In genomic region chr22:20002098-20002497, GRCh38 we compare ENCODE assay signal across 1 cellular context.
TF ChIP-seq lines count a peak whose summit lies in the region.

No MANE protein-coding gene starts in this region.

TF ChIP-seq in GM23338, 12 proteins besides CTCF, POLR2A, EP300 and RAD21:
- TF ChIP-seq ZNF462 (CRISPR knock-in tag; IDR thresholded peaks at IDR 0.05) (no peak), REST (IDR thresholded peaks at IDR 0.05; ENCODE audit: unreplicated experiment) (no peak), NANOG (IDR thresholded peaks at IDR 0.05; ENCODE audit: borderline replicate concordance) (no peak), ZNF331 (CRISPR knock-in tag; IDR thresholded peaks at IDR 0.05; ENCODE audit: low read depth) (no peak), EZH2 (IDR thresholded peaks at IDR 0.05; ENCODE audit: low read depth, unreplicated experiment) (no peak), CREB1 (CRISPR knock-in tag; IDR thresholded peaks at IDR 0.05; ENCODE audit: low read depth) (no peak), ZNF114 (CRISPR knock-in tag; IDR thresholded peaks at IDR 0.05) (no peak), POLR2AphosphoS5 (IDR thresholded peaks at IDR 0.05; ENCODE audit: low read depth) (no peak)
